In genomic region chr10:111983970-111984525, GRCh38 we compare ENCODE assay signal across 18 cellular contexts.
DNase-seq lines count a peak whose midpoint lies in the region; ATAC-seq and TF ChIP-seq lines count a peak whose summit lies in the region.
"Had no signal": no experiment of that assay in that cellular context is flagged by ENCODE, and none has a peak within 500 bp of the region (broad histone marks: within the 10 kb centered on the region; RNA-seq: fewer than 3 reads in every experiment).

No MANE protein-coding gene starts in this region.

- peaks cover 2% of the 10 kb centered on the region; the same call in 1 of the 2 replicates for H3K4me1 ChIP-seq in BE2C
- H3K4me1 ChIP-seq: BLaER1 treated with 17β-estradiol and CSF1 and Interleukin-3, amounts not matched to agents 10 nM and 100 nM had no signal

- H3K27me3 Mint-ChIP-seq in WTC11 (ENCODE audit: low read depth) (no peaks in the 10 kb centered on the region), glutamatergic neuron (ENCODE audit: unreplicated experiment) (no peaks in the 10 kb centered on the region)

- no peaks in the 10 kb centered on the region for H3K27me3 ChIP-seq in BE2C
- H3K27me3 ChIP-seq: BLaER1 treated with 17β-estradiol and CSF1 and Interleukin-3, amounts not matched to agents 10 nM and 100 nM had no signal

- DNase-seq in G401 (ENCODE audit: low spot score) = peak; percentile 46
- DNase-seq in WTC11 (ENCODE audit: low spot score) = no peak
- DNase-seq in glutamatergic neuron = no peak
- DNase-seq in DMS153 (lab: John Stamatoyannopoulos, UW) = no peak
- DNase-seq in T-helper 1 cell = no peak
- DNase-seq in BE2C = no peak
- DNase-seq: 8988T; Calu3; CD8-positive, alpha-beta T cell; DMS79; GF-D8; GOT3; H7; HFFc6; IMR-90 had no signal

- POLR2A ChIA-PET in WTC11 (lab: Charles Lee) = no interaction called here

- no peaks in the 10 kb centered on the region for H3K36me3 ChIP-seq in BE2C
- H3K36me3 ChIP-seq: BLaER1 treated with 17β-estradiol and CSF1 and Interleukin-3, amounts not matched to agents 10 nM and 100 nM had no signal

- in situ Hi-C loops in G401 (cut with HindIII; ENCODE audit: low sequenced_read_pairs) = no loop called here

- H3K9me3 Mint-ChIP-seq in WTC11 (peaks cover 15% of the 10 kb centered on the region; the same call in 1 of the 2 replicates), glutamatergic neuron (ENCODE audit: unreplicated experiment) (no peaks in the 10 kb centered on the region)
- H3K9me3 Mint-ChIP-seq: CD8-positive, alpha-beta T cell had no signal

- no peaks in the 10 kb centered on the region for H3K36me3 Mint-ChIP-seq in WTC11
- H3K36me3 Mint-ChIP-seq in glutamatergic neuron (ENCODE audit: unreplicated experiment) = no peaks in the 10 kb centered on the region
- H3K36me3 Mint-ChIP-seq: CD8-positive, alpha-beta T cell had no signal

- TF ChIP-seq CTCF in WTC11 (IDR thresholded peaks at IDR 0.05) (no peak), glutamatergic neuron (IDR thresholded peaks at IDR 0.05; ENCODE audit: partially characterized antibody, unreplicated experiment) (no peak), BE2C (IDR thresholded peaks at IDR 0.05; ENCODE audit: low read depth, low read length) (no peak)

- no peak overlapping the region for H3K4me3 Mint-ChIP-seq in WTC11
- H3K4me3 Mint-ChIP-seq in glutamatergic neuron (ENCODE audit: unreplicated experiment) = no peak overlapping the region
- H3K4me3 Mint-ChIP-seq: CD8-positive, alpha-beta T cell; HFFc6 had no signal

- H3K27ac Mint-ChIP-seq in WTC11 (no peak overlapping the region), glutamatergic neuron (ENCODE audit: unreplicated experiment) (peak overlapping the region; percentile 65)
- H3K27ac Mint-ChIP-seq: CD8-positive, alpha-beta T cell; HFFc6 had no signal

- H3K9me3 ChIP-seq in BE2C = no peaks in the 10 kb centered on the region

- ATAC-seq in WTC11 = peak; percentile 24; the same call in 1 of the 2 replicates
- ATAC-seq in HG02623 (IDR thresholded peaks at IDR 0.05; ENCODE audit: unreplicated experiment) = no peak
- ATAC-seq: CD8-positive, alpha-beta T cell; HCT116 had no signal

- CTCF ChIA-PET in WTC11 (lab: Charles Lee) = no interaction called here

- H3K4me1 Mint-ChIP-seq in WTC11 (peaks cover 14% of the 10 kb centered on the region), glutamatergic neuron (ENCODE audit: low read depth, unreplicated experiment) (peaks cover 12% of the 10 kb centered on the region)

- no peak overlapping the region for H3K4me3 ChIP-seq in BE2C (ENCODE audit: low read depth, low read length)
- H3K4me3 ChIP-seq: BLaER1 treated with 17β-estradiol and CSF1 and Interleukin-3, amounts not matched to agents 10 nM and 100 nM had no signal

TF ChIP-seq in WTC11, 78 proteins besides CTCF, POLR2A, EP300 and RAD21:
- TF ChIP-seq HMGA2 (CRISPR knock-in tag; IDR thresholded peaks at IDR 0.05) (no peak), GTF2I (CRISPR knock-in tag; conservative IDR thresholded peaks at IDR 0.05) (no peak), ZNF671 (CRISPR knock-in tag; IDR thresholded peaks at IDR 0.05) (no peak), ZNF263 (CRISPR knock-in tag; IDR thresholded peaks at IDR 0.05; ENCODE audit: low read depth) (no peak), ZNF121 (CRISPR knock-in tag; IDR thresholded peaks at IDR 0.05) (no peak), FOXP1 (CRISPR knock-in tag; IDR thresholded peaks at IDR 0.05; ENCODE audit: borderline replicate concordance) (no peak), ZNF512 (CRISPR knock-in tag; IDR thresholded peaks at IDR 0.05; ENCODE audit: borderline replicate concordance) (no peak), CBFB (CRISPR knock-in tag; IDR thresholded peaks at IDR 0.05; ENCODE audit: low read depth) (no peak), FOXK1 (CRISPR knock-in tag; IDR thresholded peaks at IDR 0.05) (no peak), RORB (CRISPR knock-in tag; IDR thresholded peaks at IDR 0.05) (no peak), JAZF1 (CRISPR knock-in tag; IDR thresholded peaks at IDR 0.05) (no peak), ZNF232 (CRISPR knock-in tag; IDR thresholded peaks at IDR 0.05) (no peak), AFF4 (CRISPR knock-in tag; IDR thresholded peaks at IDR 0.05; ENCODE audit: borderline replicate concordance) (no peak), KAT7 (CRISPR knock-in tag; IDR thresholded peaks at IDR 0.05; ENCODE audit: borderline replicate concordance) (no peak), ELF4 (CRISPR knock-in tag; IDR thresholded peaks at IDR 0.05; ENCODE audit: low read depth) (no peak)
- TF ChIP-seq, protein P1, sequence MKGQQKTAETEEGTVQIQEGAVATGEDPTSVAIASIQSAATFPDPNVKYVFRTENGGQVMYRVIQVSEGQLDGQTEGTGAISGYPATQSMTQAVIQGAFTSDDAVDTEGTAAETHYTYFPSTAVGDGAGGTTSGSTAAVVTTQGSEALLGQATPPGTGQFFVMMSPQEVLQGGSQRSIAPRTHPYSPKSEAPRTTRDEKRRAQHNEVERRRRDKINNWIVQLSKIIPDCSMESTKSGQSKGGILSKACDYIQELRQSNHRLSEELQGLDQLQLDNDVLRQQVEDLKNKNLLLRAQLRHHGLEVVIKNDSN (CRISPR knock-in tag; IDR thresholded peaks at IDR 0.05) = no peak
- TF ChIP-seq, protein P2, sequence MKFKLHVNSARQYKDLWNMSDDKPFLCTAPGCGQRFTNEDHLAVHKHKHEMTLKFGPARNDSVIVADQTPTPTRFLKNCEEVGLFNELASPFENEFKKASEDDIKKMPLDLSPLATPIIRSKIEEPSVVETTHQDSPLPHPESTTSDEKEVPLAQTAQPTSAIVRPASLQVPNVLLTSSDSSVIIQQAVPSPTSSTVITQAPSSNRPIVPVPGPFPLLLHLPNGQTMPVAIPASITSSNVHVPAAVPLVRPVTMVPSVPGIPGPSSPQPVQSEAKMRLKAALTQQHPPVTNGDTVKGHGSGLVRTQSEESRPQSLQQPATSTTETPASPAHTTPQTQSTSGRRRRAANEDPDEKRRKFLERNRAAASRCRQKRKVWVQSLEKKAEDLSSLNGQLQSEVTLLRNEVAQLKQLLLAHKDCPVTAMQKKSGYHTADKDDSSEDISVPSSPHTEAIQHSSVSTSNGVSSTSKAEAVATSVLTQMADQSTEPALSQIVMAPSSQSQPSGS (CRISPR knock-in tag; IDR thresholded peaks at IDR 0.05; ENCODE audit: borderline replicate concordance, low read depth) = no peak
